ENCODE assay signal across 7 cellular contexts in the genomic region with DNA sequence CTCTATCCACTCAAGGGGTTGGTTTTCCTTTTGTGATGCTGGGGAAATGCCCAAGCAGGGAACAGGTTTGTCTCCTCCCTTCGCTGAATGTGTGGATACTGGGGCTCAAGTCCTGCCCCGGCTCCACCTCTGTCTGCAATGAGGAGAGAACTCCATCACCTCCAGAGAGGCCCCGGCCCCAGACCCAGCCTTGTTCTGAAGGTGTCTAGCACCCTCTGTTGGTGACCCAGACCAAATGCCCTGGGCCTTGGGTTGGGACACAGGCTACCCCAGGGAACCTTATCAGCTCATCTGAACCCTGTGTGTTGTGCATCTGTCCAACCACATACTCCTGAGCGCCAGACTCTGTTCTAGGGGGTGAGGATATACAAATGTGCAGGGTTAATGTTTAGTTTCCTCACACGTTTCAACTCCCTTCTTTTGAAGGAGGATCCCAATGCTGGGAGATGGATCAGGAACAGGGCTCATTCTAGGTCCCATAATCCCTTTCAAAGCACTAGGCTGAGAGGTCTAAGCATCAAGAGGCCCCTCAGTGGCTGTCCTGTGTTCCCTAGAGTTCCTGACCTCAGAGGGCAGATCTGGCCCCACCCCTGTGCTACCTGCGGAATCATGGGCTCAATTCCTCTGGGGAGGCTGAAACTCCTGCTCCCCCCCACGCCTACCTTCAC.
DNase-seq lines count a peak whose midpoint lies in the region; ATAC-seq and TF ChIP-seq lines count a peak whose summit lies in the region.

No MANE protein-coding gene starts in this region.

- TF ChIP-seq EP300 in SK-N-SH (IDR thresholded peaks at IDR 0.05; ENCODE audit: borderline replicate concordance in 1 of 2, low read depth in 1 of 2, low read length in 1 of 2): no peak

- H3K27ac ChIP-seq in HL-60 (replicated peaks): no peak overlapping the region
- no peak overlapping the region for H3K27ac ChIP-seq in SK-N-SH (ENCODE audit: low read depth in 2 of 2, low read length in 1 of 2)
- no peak overlapping the region for H3K27ac ChIP-seq in gastrocnemius medialis

- DNase-seq in HL-60 (ENCODE audit: low read depth in 1 of 2, low spot score in 1 of 2) (peak; percentile 25 to 80), SK-N-SH (peak; percentile 41), iPS DF 4.7 (ENCODE audit: extremely low read depth, low spot score) (peak; percentile 46), gastrocnemius medialis (no peak)
- DNase-seq in activated naive CD8-positive, alpha-beta T cell treated with anti-CD3 and anti-CD28 coated beads, Interleukin-2, amount 50 U/mL, for 24 hours: peak; percentile 50
- peak; percentile 12 to 22 (median 21) for DNase-seq in stimulated activated CD4-positive, alpha-beta T cell treated with anti-CD3 and anti-CD28 coated beads, TNF-alpha, amount 100 ng/mL, for 4 hours (ENCODE audit: low read depth in 3 of 3)

- H3K9ac ChIP-seq in SK-N-SH: no peak overlapping the region

- no peaks in the 10 kb centered on the region for H3K9me2 ChIP-seq in SK-N-SH

- no peak overlapping the region for H3K4me2 ChIP-seq in SK-N-SH

- no peak overlapping the region for H2AFZ ChIP-seq in SK-N-SH (ENCODE audit: low read depth)

- TF ChIP-seq RAD21 in SK-N-SH (IDR thresholded peaks at IDR 0.05; ENCODE audit: low read length): peak; percentile 71

- in situ Hi-C loops in gastrocnemius medialis (cut with MboI; ENCODE audit: low sequenced_read_pairs in 4 of 4): no loop called here

- H3K4me1 ChIP-seq in SK-N-SH (ENCODE audit: control insufficient read depth in 1 of 2, insufficient read depth in 2 of 2, low read depth in 1 of 2, low read length in 1 of 2): peaks cover 0 to 13% of the 10 kb centered on the region in 2 experiments; a peak in 1 of 4 replicates
- H3K4me1 ChIP-seq in gastrocnemius medialis: peaks cover 0 to 5% of the 10 kb centered on the region in 2 donors

- H3K4me3 ChIP-seq in HL-60 (replicated peaks; ENCODE audit: insufficient read depth, low read length) (no peak overlapping the region), SK-N-SH (ENCODE audit: low read depth in 2 of 2, low read length in 1 of 2) (no peak overlapping the region), gastrocnemius medialis (no peak overlapping the region)

- H3F3A ChIP-seq in SK-N-SH (replicated peaks; ENCODE audit: insufficient read depth): no peaks in the 10 kb centered on the region

- peak; percentile 85 for ATAC-seq in activated naive CD8-positive, alpha-beta T cell treated with anti-CD3 and anti-CD28 coated beads, Interleukin-2, amount 50 U/mL, for 24 hours
- no peak for ATAC-seq in gastrocnemius medialis

- H3K27me3 ChIP-seq in HL-60 (ENCODE audit: insufficient read depth, poor library complexity, severe bottlenecking): no peaks in the 10 kb centered on the region
- no peaks in the 10 kb centered on the region for H3K27me3 ChIP-seq in SK-N-SH (ENCODE audit: insufficient read depth)
- H3K27me3 ChIP-seq in gastrocnemius medialis: no peaks in the 10 kb centered on the region

- no peaks in the 10 kb centered on the region for H3K79me2 ChIP-seq in SK-N-SH (ENCODE audit: insufficient read depth)

- H3K4me1 Mint-ChIP-seq in activated naive CD8-positive, alpha-beta T cell treated with anti-CD3 and anti-CD28 coated beads, Interleukin-2, amount 50 U/mL, for 24 hours: no peaks in the 10 kb centered on the region

- H4K20me1 ChIP-seq in SK-N-SH (ENCODE audit: insufficient read depth): no peaks in the 10 kb centered on the region

- H3K4me3 Mint-ChIP-seq in activated naive CD8-positive, alpha-beta T cell treated with anti-CD3 and anti-CD28 coated beads, Interleukin-2, amount 50 U/mL, for 24 hours: no peak overlapping the region

- intact Hi-C loops in gastrocnemius medialis (cut with DNase I; ENCODE audit: low total_unique reads): loop anchor here (5.0 kb wide), 1 partner anchor 201 kb away; no protein-coding TSS in a partner anchor

- H3K9me3 ChIP-seq in SK-N-SH: no peaks in the 10 kb centered on the region
- no peaks in the 10 kb centered on the region for H3K9me3 ChIP-seq in gastrocnemius medialis

- POLR2A ChIA-PET in SK-N-SH (lab: Yijun Ruan, JAX): no interaction called here

- no peak overlapping the region for H3K27ac Mint-ChIP-seq in activated naive CD8-positive, alpha-beta T cell treated with anti-CD3 and anti-CD28 coated beads, Interleukin-2, amount 50 U/mL, for 24 hours

- H3K36me3 ChIP-seq in SK-N-SH (replicated peaks in 1 of 2; ENCODE audit: control insufficient read depth in 1 of 2, insufficient read depth in 2 of 2, low read length in 1 of 2) (no peaks in the 10 kb centered on the region), gastrocnemius medialis (no peaks in the 10 kb centered on the region)

- 66% methylated on average over 4 of the region's 7 CpGs for WGBS in SK-N-SH (ENCODE audit: low lambda C conversion rate)

- no peak for TF ChIP-seq POLR2A in gastrocnemius medialis (IDR thresholded peaks at IDR 0.05)

- TF ChIP-seq CTCF in GM12873 (IDR thresholded peaks at IDR 0.05; ENCODE audit: insufficient read depth, low read depth, low read length, missing control alignments): peak; percentile 79
- TF ChIP-seq CTCF in HL-60 (IDR thresholded peaks at IDR 0.05; ENCODE audit: insufficient read depth, low read length): peak; percentile 86
- peak; percentile 72 for TF ChIP-seq CTCF in SK-N-SH (IDR thresholded peaks at IDR 0.05)
- TF ChIP-seq CTCF in gastrocnemius medialis (IDR thresholded peaks at IDR 0.05 in 4 of 5, conservative IDR thresholded peaks at IDR 0.05 in 1 of 5): peak in 1 of 5 experiments; percentile 22

- no peaks in the 10 kb centered on the region for H3K9me3 Mint-ChIP-seq in activated naive CD8-positive, alpha-beta T cell treated with anti-CD3 and anti-CD28 coated beads, Interleukin-2, amount 50 U/mL, for 24 hours

- no peaks in the 10 kb centered on the region for H3K36me3 Mint-ChIP-seq in activated naive CD8-positive, alpha-beta T cell treated with anti-CD3 and anti-CD28 coated beads, Interleukin-2, amount 50 U/mL, for 24 hours (ENCODE audit: low read depth)

- CTCF ChIA-PET in SK-N-SH (lab: Yijun Ruan, JAX): interaction anchor here (0.6 to 2.6 kb wide), 5 partner anchors 8 to 265 kb away, joined by 3 to 15 read pairs (median 3); partner anchors contain the start of gene SLC7A1

- H3K27me3 Mint-ChIP-seq in activated naive CD8-positive, alpha-beta T cell treated with anti-CD3 and anti-CD28 coated beads, Interleukin-2, amount 50 U/mL, for 24 hours: peaks cover 12% of the 10 kb centered on the region

TF ChIP-seq in SK-N-SH, 30 proteins besides CTCF, POLR2A, EP300 and RAD21:
- TF ChIP-seq, protein P1, sequence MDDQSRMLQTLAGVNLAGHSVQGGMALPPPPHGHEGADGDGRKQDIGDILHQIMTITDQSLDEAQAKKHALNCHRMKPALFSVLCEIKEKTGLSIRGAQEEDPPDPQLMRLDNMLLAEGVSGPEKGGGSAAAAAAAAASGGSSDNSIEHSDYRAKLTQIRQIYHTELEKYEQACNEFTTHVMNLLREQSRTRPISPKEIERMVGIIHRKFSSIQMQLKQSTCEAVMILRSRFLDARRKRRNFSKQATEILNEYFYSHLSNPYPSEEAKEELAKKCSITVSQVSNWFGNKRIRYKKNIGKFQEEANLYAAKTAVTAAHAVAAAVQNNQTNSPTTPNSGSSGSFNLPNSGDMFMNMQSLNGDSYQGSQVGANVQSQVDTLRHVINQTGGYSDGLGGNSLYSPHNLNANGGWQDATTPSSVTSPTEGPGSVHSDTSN (IDR thresholded peaks at IDR 0.05): no peak
- no peak for TF ChIP-seq ELF1 (IDR thresholded peaks at IDR 0.05)
- peak; percentile 74 for TF ChIP-seq SMC3 (IDR thresholded peaks at IDR 0.05; ENCODE audit: low read depth, low read length)
- peak; percentile 21; the same call in 1 of the 2 replicates for TF ChIP-seq RXRA (IDR thresholded peaks at IDR 0.05; ENCODE audit: borderline replicate concordance, low read depth)
- TF ChIP-seq, protein P2, sequence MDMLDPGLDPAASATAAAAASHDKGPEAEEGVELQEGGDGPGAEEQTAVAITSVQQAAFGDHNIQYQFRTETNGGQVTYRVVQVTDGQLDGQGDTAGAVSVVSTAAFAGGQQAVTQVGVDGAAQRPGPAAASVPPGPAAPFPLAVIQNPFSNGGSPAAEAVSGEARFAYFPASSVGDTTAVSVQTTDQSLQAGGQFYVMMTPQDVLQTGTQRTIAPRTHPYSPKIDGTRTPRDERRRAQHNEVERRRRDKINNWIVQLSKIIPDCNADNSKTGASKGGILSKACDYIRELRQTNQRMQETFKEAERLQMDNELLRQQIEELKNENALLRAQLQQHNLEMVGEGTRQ (IDR thresholded peaks at IDR 0.05; ENCODE audit: borderline replicate concordance, low read depth, low read length): no peak
- no peak for TF ChIP-seq CHD2 (IDR thresholded peaks at IDR 0.05; ENCODE audit: low read length, partially characterized antibody)

Comparison
In these comparisons a context has a peak if more than half of its experiments do, and no peak if none do; other contexts are left out.
1. DNase-seq: peak in HL-60 (2 of 2), SK-N-SH (single experiment), activated naive CD8-positive, alpha-beta T cell treated with anti-CD3 and anti-CD28 coated beads, Interleukin-2, amount 50 U/mL, for 24 hours (single experiment), iPS DF 4.7 (single experiment) and stimulated activated CD4-positive, alpha-beta T cell treated with anti-CD3 and anti-CD28 coated beads, TNF-alpha, amount 100 ng/mL, for 4 hours (3 of 3); none in gastrocnemius medialis (0 of 2).